ENCODE assay signal across 8 cellular contexts in the genomic region with DNA sequence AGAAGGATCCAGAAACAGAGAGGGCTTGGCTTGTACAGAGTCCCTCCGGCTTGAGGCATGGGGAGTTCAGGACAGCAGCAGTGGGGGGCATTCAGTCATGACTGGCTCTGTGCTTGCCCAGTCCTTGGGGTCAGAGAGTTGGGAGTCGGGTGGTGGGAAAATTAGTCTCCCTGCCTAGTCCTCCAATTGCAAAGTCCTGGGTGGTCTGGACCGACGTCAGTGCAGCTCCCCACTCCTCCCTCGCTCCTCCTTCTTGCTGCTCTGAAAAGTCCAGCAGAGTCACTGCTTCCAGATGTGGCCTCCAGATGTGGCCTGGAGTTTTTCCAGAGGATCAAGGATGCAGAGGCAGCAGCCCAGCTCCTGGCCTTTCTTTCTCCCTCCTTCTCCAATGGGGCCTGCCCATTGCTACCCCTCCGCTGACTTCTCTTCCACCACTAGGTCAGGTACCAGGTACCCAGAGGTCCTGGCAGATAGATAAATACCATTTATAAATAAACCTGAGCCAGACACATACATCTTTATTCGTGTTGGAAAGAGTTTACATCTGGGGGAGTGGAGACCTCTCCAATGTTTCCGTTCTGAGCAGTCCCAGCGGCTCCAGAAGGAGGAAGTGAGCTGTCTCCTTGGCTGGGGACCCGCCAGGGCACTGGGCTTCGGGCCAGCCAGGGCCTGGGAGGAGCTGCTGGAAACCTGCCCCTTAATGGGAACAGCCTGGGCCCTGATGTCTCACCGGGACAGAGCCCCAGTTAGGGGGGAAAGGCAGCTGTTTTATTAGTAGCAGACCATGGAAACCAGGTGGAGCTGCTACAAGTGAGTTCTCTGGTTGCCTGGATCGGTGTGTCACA. TPM values are rescaled to one million over a fixed set of nuclear protein-coding genes. Genes with fewer than 3 reads are reported as not detected.
DNase-seq lines count a peak whose midpoint lies in the region; ATAC-seq and TF ChIP-seq lines count a peak whose summit lies in the region.

No MANE protein-coding gene starts in this region.

- H4K20me1 ChIP-seq in GM23248 (ENCODE audit: insufficient read depth) = no peaks in the 10 kb centered on the region
- H4K20me1 ChIP-seq in PC-3 (ENCODE audit: low read length) = no peaks in the 10 kb centered on the region

- no peak overlapping the region for H3K4me3 Mint-ChIP-seq in CD4-positive, alpha-beta memory T cell
- no peak overlapping the region for H3K4me3 Mint-ChIP-seq in activated CD4-positive, alpha-beta T cell treated with anti-CD3 and anti-CD28 coated beads for 36 hours

- H3K27ac ChIP-seq in GM23248 (peak overlapping the region; percentile 94), PC-3 (ENCODE audit: low read length) (peak overlapping the region; percentile 76), mucosa of rectum (ENCODE audit: low read depth in 2 of 2, low read length in 2 of 2) (peak overlapping the region; percentile 54 to 56)
- no peak overlapping the region for H3K27ac ChIP-seq in CD4-positive, alpha-beta memory T cell (ENCODE audit: low read depth, low read length)

- POLR2A ChIA-PET in PC-3 (lab: Charles Lee; ENCODE audit: unreplicated experiment) = interaction anchor here (0.6 kb wide), 1 partner anchor 38 kb away, joined by 3 read pairs; no protein-coding TSS in a partner anchor
- POLR2A ChIA-PET in CD4-positive, alpha-beta memory T cell (lab: Charles Lee; ENCODE audit: partially characterized antibody) = no interaction called here
- POLR2A ChIA-PET in activated CD4-positive, alpha-beta T cell treated with anti-CD3 and anti-CD28 coated beads for 36 hours (lab: Charles Lee) = no interaction called here

- H3K4me1 ChIP-seq in GM23248 (ENCODE audit: insufficient read depth) (peaks cover 57% of the 10 kb centered on the region), PC-3 (ENCODE audit: insufficient read depth, low read length) (peaks cover 50% of the 10 kb centered on the region), mucosa of rectum (ENCODE audit: control insufficient read depth in 2 of 2, insufficient read depth in 2 of 2, low read length in 2 of 2) (peaks cover 21 to 23% of the 10 kb centered on the region in 2 donors)
- no peaks in the 10 kb centered on the region for H3K4me1 ChIP-seq in CD4-positive, alpha-beta memory T cell (ENCODE audit: insufficient read depth, low read length)

- H3F3A ChIP-seq in GM23248 (ENCODE audit: insufficient read depth) (peaks cover 48% of the 10 kb centered on the region), PC-3 (ENCODE audit: low read length, unreplicated experiment) (peaks cover 9% of the 10 kb centered on the region)

- H3K4me3 ChIP-seq in GM23248 = peak overlapping the region; percentile 53
- 0 out of 2 replicates have a peak overlapping the region, but pooled peaks have one; percentile 5 for H3K4me3 ChIP-seq in PC-3 (ENCODE audit: low read length)
- no peak overlapping the region for H3K4me3 ChIP-seq in epithelial cell of esophagus (ENCODE audit: low read length)
- peak overlapping the region in 1 of 2 donors; percentile 17 for H3K4me3 ChIP-seq in mucosa of rectum (ENCODE audit: low read length in 2 of 2)
- H3K4me3 ChIP-seq in CD4-positive, alpha-beta memory T cell (ENCODE audit: low read length in 2 of 2) = no peak overlapping the region

- peak overlapping the region; percentile 80 for H3K4me2 ChIP-seq in GM23248 (ENCODE audit: unreplicated experiment)
- H3K4me2 ChIP-seq in PC-3 (ENCODE audit: low read length) = peak overlapping the region; percentile 66

- DNase-seq in GM23248 (peak; percentile 96), PC-3 (peak; percentile 98), epithelial cell of esophagus (ENCODE audit: low read depth) (peak; percentile 68)
- DNase-seq in CD4-positive, alpha-beta memory T cell = no peak
- no peak for DNase-seq in activated CD4-positive, alpha-beta T cell treated with anti-CD3 and anti-CD28 coated beads for 36 hours

- H3K9me3 ChIP-seq in GM23248 (ENCODE audit: low read depth) (no peaks in the 10 kb centered on the region), PC-3 (ENCODE audit: low read length) (no peaks in the 10 kb centered on the region), mucosa of rectum (ENCODE audit: control insufficient read depth in 2 of 2, low read length in 2 of 2) (no peaks in the 10 kb centered on the region)
- no peaks in the 10 kb centered on the region for H3K9me3 ChIP-seq in CD4-positive, alpha-beta memory T cell (ENCODE audit: control insufficient read depth in 1 of 2, low read length in 2 of 2)

- H3K79me2 ChIP-seq in GM23248 (ENCODE audit: insufficient read depth) = no peaks in the 10 kb centered on the region
- no peaks in the 10 kb centered on the region for H3K79me2 ChIP-seq in PC-3 (ENCODE audit: low read length)

- intact Hi-C loops in PC-3 (cut with micrococcal nuclease) = no loop called here
- intact Hi-C loops in CD4-positive, alpha-beta memory T cell (cut with micrococcal nuclease) = no loop called here
- intact Hi-C loops in activated CD4-positive, alpha-beta T cell treated with anti-CD3 and anti-CD28 coated beads for 36 hours (cut with DNase I, micrococcal nuclease) = no loop called here

- H3K36me3 ChIP-seq in GM23248 (ENCODE audit: low read depth) (no peaks in the 10 kb centered on the region), PC-3 (ENCODE audit: low read depth, low read length) (no peaks in the 10 kb centered on the region), mucosa of rectum (ENCODE audit: control insufficient read depth in 2 of 2, insufficient read depth in 2 of 2, low read length in 2 of 2) (no peaks in the 10 kb centered on the region)
- H3K36me3 ChIP-seq in CD4-positive, alpha-beta memory T cell (ENCODE audit: insufficient read depth, low read length) = no peaks in the 10 kb centered on the region

- CTCF ChIA-PET in PC-3 (lab: Charles Lee) = interaction anchor here (0.7 to 1.3 kb wide), 4 partner anchors 10 to 38 kb away, joined by 3 to 4 read pairs (median 4); no protein-coding TSS in a partner anchor
- CTCF ChIA-PET in CD4-positive, alpha-beta memory T cell (lab: Charles Lee; ENCODE audit: partially characterized antibody) = no interaction called here
- CTCF ChIA-PET in activated CD4-positive, alpha-beta T cell treated with anti-CD3 and anti-CD28 coated beads for 36 hours (lab: Charles Lee) = interaction anchor here (0.6 kb wide), 1 partner anchor 207 kb away, joined by 3 read pairs; no protein-coding TSS in a partner anchor

- H3K9me3 Mint-ChIP-seq in CD4-positive, alpha-beta memory T cell = no peaks in the 10 kb centered on the region
- H3K9me3 Mint-ChIP-seq in activated CD4-positive, alpha-beta T cell treated with anti-CD3 and anti-CD28 coated beads for 36 hours (ENCODE audit: low read depth) = no peaks in the 10 kb centered on the region

- H3K4me1 Mint-ChIP-seq in CD4-positive, alpha-beta memory T cell = peaks cover 0 to 12% (median 4%) of the 10 kb centered on the region in 4 donors
- H3K4me1 Mint-ChIP-seq in activated CD4-positive, alpha-beta T cell treated with anti-CD3 and anti-CD28 coated beads for 36 hours = peaks cover 22% of the 10 kb centered on the region

- peak overlapping the region; percentile 76 for H3K9ac ChIP-seq in GM23248
- H3K9ac ChIP-seq in PC-3 (ENCODE audit: low read length) = peak overlapping the region; percentile 45
- H3K9ac ChIP-seq in mucosa of rectum (ENCODE audit: low read depth in 1 of 2, low read length in 2 of 2) = no peak overlapping the region

- no peaks in the 10 kb centered on the region for H3K9me2 ChIP-seq in GM23248 (ENCODE audit: insufficient read depth)
- H3K9me2 ChIP-seq in PC-3 (replicated peaks; ENCODE audit: low read length) = no peaks in the 10 kb centered on the region

- peak; percentile 85 for ATAC-seq in PC-3
- ATAC-seq in HG03354 (IDR thresholded peaks at IDR 0.05; ENCODE audit: poor library complexity, severe bottlenecking, unreplicated experiment) = no peak
- no peak for ATAC-seq in activated CD4-positive, alpha-beta T cell treated with anti-CD3 and anti-CD28 coated beads for 36 hours
- no peak for ATAC-seq in HG02852 (IDR thresholded peaks at IDR 0.05; ENCODE audit: unreplicated experiment)

- no TSS peak for BruUV-seq in PC-3 (replicated peaks; lab: Mats Ljungman, UMichigan)

- in situ Hi-C loops in GM23248 (cut with MboI) = no loop called here

- no peak overlapping the region for H3K27ac Mint-ChIP-seq in CD4-positive, alpha-beta memory T cell
- no peak overlapping the region for H3K27ac Mint-ChIP-seq in activated CD4-positive, alpha-beta T cell treated with anti-CD3 and anti-CD28 coated beads for 36 hours

- peak overlapping the region; percentile 42; the same call in 1 of the 2 replicates for H2AFZ ChIP-seq in GM23248
- H2AFZ ChIP-seq in PC-3 (ENCODE audit: low read length) = peak overlapping the region; percentile 42

- TF ChIP-seq CTCF in PC-3 (conservative IDR thresholded peaks at IDR 0.05; ENCODE audit: low read depth, low read length) (no peak), epithelial cell of esophagus (IDR thresholded peaks at IDR 0.05; ENCODE audit: insufficient read depth, low read depth, low read length, missing control alignments) (no peak)

- 2 to 4% methylated on average over 13 of the region's 13 CpGs for WGBS in GM23248 (ENCODE audit: low coverage in 1 of 2, low lambda C conversion rate in 2 of 2, missing lambda C conversion rate in 2 of 2), 2 experiments

- no peaks in the 10 kb centered on the region for H3K36me3 Mint-ChIP-seq in CD4-positive, alpha-beta memory T cell
- no peaks in the 10 kb centered on the region for H3K36me3 Mint-ChIP-seq in activated CD4-positive, alpha-beta T cell treated with anti-CD3 and anti-CD28 coated beads for 36 hours (ENCODE audit: low read depth)

- H3K27me3 ChIP-seq in GM23248 (replicated peaks; ENCODE audit: insufficient read depth) = no peaks in the 10 kb centered on the region
- H3K27me3 ChIP-seq in PC-3 (ENCODE audit: low read length) = no peaks in the 10 kb centered on the region
- H3K27me3 ChIP-seq in mucosa of rectum (ENCODE audit: control insufficient read depth in 2 of 2, insufficient read depth in 2 of 2, low read length in 2 of 2) = no peaks in the 10 kb centered on the region
- H3K27me3 ChIP-seq in CD4-positive, alpha-beta memory T cell (ENCODE audit: insufficient read depth, low read length) = no peaks in the 10 kb centered on the region

- no peaks in the 10 kb centered on the region for H3K27me3 Mint-ChIP-seq in CD4-positive, alpha-beta memory T cell
- H3K27me3 Mint-ChIP-seq in activated CD4-positive, alpha-beta T cell treated with anti-CD3 and anti-CD28 coated beads for 36 hours = no peaks in the 10 kb centered on the region

RNA-seq across cellular contexts. Expression of a gene that starts 49.0 kb away (rescaled TPM):
- 20.1 and 24.7 TPM in 2 replicates for total RNA-seq in GM23248 (2014; rRNA removed; shearing (Covaris generic))
- 44.8 and 47.4 TPM in 2 replicates for polyA plus RNA-seq in GM23248 (2016; fragmentation: Nextera tagmentation; extraction: Ambion mirVana)
- total RNA-seq in PC-3 (2014; rRNA removed) = 8.2 and 10.5 TPM in 2 replicates
- total RNA-seq in CD4-positive, alpha-beta memory T cell = 10 to 100 TPM; 23.0 to 25.8 TPM
- 10 to 100 TPM; 15.4 to 17.2 TPM for polyA plus RNA-seq in CD4-positive, alpha-beta memory T cell
- 10 to 100 TPM; 11.6 to 14.8 TPM for total RNA-seq in activated CD4-positive, alpha-beta T cell treated with anti-CD3 and anti-CD28 coated beads for 36 hours

Comparison
In these comparisons a context has a peak if more than half of its experiments do, and no peak if none do; other contexts are left out.
1. DNase-seq: peak in GM23248 (single experiment), PC-3 (single experiment) and epithelial cell of esophagus (single experiment); none in CD4-positive, alpha-beta memory T cell (0 of 5) and activated CD4-positive, alpha-beta T cell treated with anti-CD3 and anti-CD28 coated beads for 36 hours (single experiment).
2. H3K4me3 ChIP-seq: peak in GM23248 (single experiment) and PC-3 (single experiment); none in epithelial cell of esophagus (single experiment) and CD4-positive, alpha-beta memory T cell (0 of 2).
3. H3K9ac ChIP-seq: peak in GM23248 (single experiment) and PC-3 (single experiment); none in mucosa of rectum (0 of 2).